ENCODE assay signal across 8 cellular contexts in genomic region chr3:32421185-32421584, GRCh38. TPM values are rescaled to one million over a fixed set of nuclear protein-coding genes. Genes with fewer than 3 reads are reported as not detected.
DNase-seq lines count a peak whose midpoint lies in the region; ATAC-seq and TF ChIP-seq lines count a peak whose summit lies in the region.

No MANE protein-coding gene starts in this region.

- no peak for TF ChIP-seq POLR2A in prostate gland (IDR thresholded peaks at IDR 0.05)

- ATAC-seq in HG03469 (IDR thresholded peaks at IDR 0.05; ENCODE audit: unreplicated experiment), result no peak

- peak overlapping the region; percentile 74 to 96 (median 92) for H3K27ac Mint-ChIP-seq in CD4-positive, alpha-beta memory T cell

- no peaks in the 10 kb centered on the region for H3K9me3 ChIP-seq in CD4-positive, alpha-beta memory T cell (ENCODE audit: control insufficient read depth in 1 of 2, low read length in 2 of 2)
- H3K9me3 ChIP-seq in PC-9 (ENCODE audit: insufficient read depth, low read depth), result peaks cover 3% of the 10 kb centered on the region; the same call in 1 of the 2 replicates
- no peaks in the 10 kb centered on the region for H3K9me3 ChIP-seq in esophagus (ENCODE audit: control insufficient read depth in 2 of 2, insufficient read depth in 1 of 2, low read depth in 1 of 2, low read length in 1 of 2)
- no peaks in the 10 kb centered on the region for H3K9me3 ChIP-seq in prostate gland

- peaks cover 70% of the 10 kb centered on the region for H3K79me2 ChIP-seq in PC-9 (ENCODE audit: low read depth)

- H3K9me3 Mint-ChIP-seq in CD4-positive, alpha-beta memory T cell, result no peaks in the 10 kb centered on the region

- H2AFZ ChIP-seq in PC-9, result no peak overlapping the region

- no peaks in the 10 kb centered on the region for H4K20me1 ChIP-seq in PC-9 (ENCODE audit: insufficient read depth)

- no TSS peak for BruUV-seq in PC-9 (replicated peaks; lab: Mats Ljungman, UMichigan)

- CTCF ChIA-PET in CD4-positive, alpha-beta memory T cell (lab: Charles Lee; ENCODE audit: partially characterized antibody), result interaction anchor here (0.8 to 1.9 kb wide), 2 partner anchors 25 to 47 kb away, joined by 4 to 12 read pairs; no protein-coding TSS in a partner anchor
- CTCF ChIA-PET in PC-9 (lab: Charles Lee), result interaction anchor here (0.6 to 0.8 kb wide), 2 partner anchors 47 to 182 kb away, joined by 3 to 4 read pairs; no protein-coding TSS in a partner anchor

- 74 to 75% methylated on average over 3 of the region's 3 CpGs for WGBS in esophagus, 2 donors
- 93% methylated on average over 3 of the region's 3 CpGs for WGBS in prostate gland

- peak overlapping the region; percentile 79 for H3K4me2 ChIP-seq in PC-9

- H3K36me3 ChIP-seq in CD4-positive, alpha-beta memory T cell (ENCODE audit: insufficient read depth, low read length), result no peaks in the 10 kb centered on the region
- H3K36me3 ChIP-seq in PC-9 (ENCODE audit: low read depth), result no peaks in the 10 kb centered on the region
- H3K36me3 ChIP-seq in esophagus (ENCODE audit: control insufficient read depth in 2 of 2, insufficient read depth in 2 of 2, low read length in 1 of 2), result no peaks in the 10 kb centered on the region
- no peaks in the 10 kb centered on the region for H3K36me3 ChIP-seq in prostate gland

- H3K4me3 ChIP-seq in CD4-positive, alpha-beta memory T cell (ENCODE audit: low read length in 2 of 2), result no peak overlapping the region
- H3K4me3 ChIP-seq in PC-9, result peak overlapping the region; percentile 48; the same call in 1 of the 2 replicates
- H3K4me3 ChIP-seq in esophagus (ENCODE audit: low read depth in 1 of 2, low read length in 2 of 2), result no peak overlapping the region
- no peak overlapping the region for H3K4me3 ChIP-seq in prostate gland

- no peak for DNase-seq in CD4-positive, alpha-beta memory T cell
- DNase-seq in PC-9 (no peak), prostate gland (ENCODE audit: low spot score) (no peak), OCI-M2 (lab: John Stamatoyannopoulos, UW; ENCODE audit: unreplicated experiment) (no peak), NCI-H1930 (lab: John Stamatoyannopoulos, UW) (no peak), NCI-H774 (lab: John Stamatoyannopoulos, UW) (no peak)

- H3K27me3 ChIP-seq in CD4-positive, alpha-beta memory T cell (ENCODE audit: insufficient read depth, low read length), result no peaks in the 10 kb centered on the region
- H3K27me3 ChIP-seq in PC-9 (ENCODE audit: insufficient read depth, low read depth) (no peaks in the 10 kb centered on the region), esophagus (ENCODE audit: control insufficient read depth in 1 of 2, insufficient read depth in 2 of 2, low read length in 2 of 2) (peaks cover 0 to 6% of the 10 kb centered on the region in 2 donors), prostate gland (replicated peaks; ENCODE audit: insufficient read depth) (no peaks in the 10 kb centered on the region)

- H3K9me2 ChIP-seq in PC-9 (ENCODE audit: insufficient read depth), result no peaks in the 10 kb centered on the region

- intact Hi-C loops in CD4-positive, alpha-beta memory T cell (cut with micrococcal nuclease), result no loop called here
- intact Hi-C loops in PC-9 (cut with micrococcal nuclease; ENCODE audit: unreplicated experiment), result loop anchor here (5.0 kb wide), 1 partner anchor 184 kb away; the partner anchor contains the start of gene CMTM8
- intact Hi-C loops in prostate gland (cut with DNase I), result no loop called here

- H3K27ac ChIP-seq in CD4-positive, alpha-beta memory T cell (ENCODE audit: low read depth, low read length), result no peak overlapping the region
- peak overlapping the region; percentile 99 for H3K27ac ChIP-seq in PC-9
- peak overlapping the region; percentile 7 to 40 for H3K27ac ChIP-seq in esophagus (ENCODE audit: low read depth in 2 of 2, low read length in 1 of 2)
- H3K27ac ChIP-seq in prostate gland, result peak overlapping the region; percentile 10 to 46

- peaks cover 37% of the 10 kb centered on the region for H3F3A ChIP-seq in PC-9 (ENCODE audit: insufficient read depth, low read depth)

- TF ChIP-seq CTCF in PC-9 (conservative IDR thresholded peaks at IDR 0.05) (no peak), prostate gland (IDR thresholded peaks at IDR 0.05) (no peak)

- POLR2A ChIA-PET in CD4-positive, alpha-beta memory T cell (lab: Charles Lee; ENCODE audit: partially characterized antibody), result interaction anchor here (0.8 to 20.1 kb wide), 5 partner anchors 12 to 47 kb away, joined by 3 to 415 read pairs (median 5); no protein-coding TSS in a partner anchor
- POLR2A ChIA-PET in PC-9 (lab: Charles Lee; ENCODE audit: unreplicated experiment), result interaction anchor here (0.6 kb wide), 1 partner anchor 19 kb away, joined by 14 read pairs; no protein-coding TSS in a partner anchor

- H3K4me3 Mint-ChIP-seq in CD4-positive, alpha-beta memory T cell, result peak overlapping the region; percentile 2 to 75 (median 40)

- H3K4me1 ChIP-seq in CD4-positive, alpha-beta memory T cell (ENCODE audit: insufficient read depth, low read length), result peaks cover 94% of the 10 kb centered on the region
- H3K4me1 ChIP-seq in PC-9 (replicated peaks; ENCODE audit: insufficient read depth) (peaks cover 51% of the 10 kb centered on the region), esophagus (ENCODE audit: control insufficient read depth in 2 of 2, insufficient read depth in 2 of 2, low read length in 1 of 2) (peaks cover 2 to 12% of the 10 kb centered on the region in 2 donors), prostate gland (replicated peaks) (peaks cover 6% of the 10 kb centered on the region)

- no peaks in the 10 kb centered on the region for H3K27me3 Mint-ChIP-seq in CD4-positive, alpha-beta memory T cell

- no peaks in the 10 kb centered on the region for H3K36me3 Mint-ChIP-seq in CD4-positive, alpha-beta memory T cell

- H3K4me1 Mint-ChIP-seq in CD4-positive, alpha-beta memory T cell, result peaks cover 61 to 100% (median 85%) of the 10 kb centered on the region in 4 donors

RNA-seq across cellular contexts. Expression of gene CMTM7, which starts 29.5 kb away (rescaled TPM):
- 10 to 100 TPM; 44.2 to 48.0 TPM for total RNA-seq in CD4-positive, alpha-beta memory T cell
- 100 to 1,000 TPM in 1 of 2 donors, 10 to 100 TPM in 1; 83.4 to 137 TPM for polyA plus RNA-seq in CD4-positive, alpha-beta memory T cell
- total RNA-seq in PC-9 (2021) (37.1 and 51.6 TPM in 2 replicates), prostate gland (10 to 100 TPM; 15.6 to 33.1 TPM)
- polyA plus RNA-seq in esophagus, result 1 to 10 TPM in 1 of 2 donors, under 1 TPM in 1; 0.79 to 1.6 TPM
